In genomic region chr11:45918331-45918941, GRCh38 we compare ENCODE assay signal across 1 cellular context.
TF ChIP-seq lines count a peak whose summit lies in the region.

No MANE protein-coding gene starts in this region.

TF ChIP-seq in endothelial cell of umbilical vein, 7 proteins besides CTCF, POLR2A, EP300 and RAD21 (continued from another document):
- TF ChIP-seq MYC (IDR thresholded peaks at IDR 0.05; ENCODE audit: low read depth, low read length), result no peak
- no peak for TF ChIP-seq GATA2 (IDR thresholded peaks at IDR 0.05; ENCODE audit: insufficient read depth, insufficient read length, low read depth, low read length)
- no peak for TF ChIP-seq EZH2 (IDR thresholded peaks at IDR 0.05; ENCODE audit: borderline replicate concordance, low read depth, low read length, severe bottlenecking)
- TF ChIP-seq FOS (IDR thresholded peaks at IDR 0.05; ENCODE audit: borderline replicate concordance, insufficient read depth, low read length), result no peak
- no peak for TF ChIP-seq JUN (IDR thresholded peaks at IDR 0.05; ENCODE audit: borderline replicate concordance, insufficient read depth, insufficient read length, low read depth)
